In genomic region chr6:145904391-145904790, GRCh38 we compare ENCODE assay signal across 8 cellular contexts. TPM values are rescaled to one million over a fixed set of nuclear protein-coding genes. Genes with fewer than 3 reads are reported as not detected.
A peak's percentile ranks its signal among the peaks of the same experiment; 100 is the strongest.
DNase-seq lines count a peak whose midpoint lies in the region; ATAC-seq and TF ChIP-seq lines count a peak whose summit lies in the region.

No MANE protein-coding gene starts in this region.

- H3K4me1 Mint-ChIP-seq in activated CD8-positive, alpha-beta T cell treated with anti-CD3 and anti-CD28 coated beads for 36 hours (ENCODE audit: low read depth), result peaks cover 5% of the 10 kb centered on the region

- POLR2A ChIA-PET in GM10248 (lab: Yijun Ruan, JAX), result no interaction called here
- POLR2A ChIA-PET in activated CD8-positive, alpha-beta T cell treated with anti-CD3 and anti-CD28 coated beads for 36 hours (lab: Charles Lee), result no interaction called here

- peak overlapping the region; percentile 50 for H3K27ac Mint-ChIP-seq in activated CD8-positive, alpha-beta T cell treated with anti-CD3 and anti-CD28 coated beads for 36 hours

- intact Hi-C loops in activated CD8-positive, alpha-beta T cell treated with anti-CD3 and anti-CD28 coated beads for 36 hours (cut with micrococcal nuclease), result no loop called here

- CTCF ChIA-PET in GM10248 (lab: Yijun Ruan, JAX), result interaction anchor here (1.0 to 1.5 kb wide), 3 partner anchors 25 to 39 kb away, joined by 3 to 4 read pairs (median 3); no protein-coding TSS in a partner anchor
- CTCF ChIA-PET in activated CD8-positive, alpha-beta T cell treated with anti-CD3 and anti-CD28 coated beads for 36 hours (lab: Charles Lee), result no interaction called here

- TF ChIP-seq CTCF in GM10248 (IDR thresholded peaks at IDR 0.05; ENCODE audit: control extremely low read depth, extremely low read depth, low read depth, missing control alignments), result no peak
- no peak for TF ChIP-seq CTCF in activated CD8-positive, alpha-beta T cell treated with anti-CD3 and anti-CD28 coated beads for 36 hours (IDR thresholded peaks at IDR 0.05)

- ATAC-seq in GM19397 (IDR thresholded peaks at IDR 0.05; ENCODE audit: unreplicated experiment) (peak; percentile 70), HG03039 (IDR thresholded peaks at IDR 0.05; ENCODE audit: unreplicated experiment) (peak; percentile 71)
- ATAC-seq in activated CD8-positive, alpha-beta T cell treated with anti-CD3 and anti-CD28 coated beads for 36 hours, result no peak

- H3K9me3 Mint-ChIP-seq in activated CD8-positive, alpha-beta T cell treated with anti-CD3 and anti-CD28 coated beads for 36 hours, result peaks cover 6% of the 10 kb centered on the region

- peaks cover 56% of the 10 kb centered on the region for H3K36me3 Mint-ChIP-seq in activated CD8-positive, alpha-beta T cell treated with anti-CD3 and anti-CD28 coated beads for 36 hours (ENCODE audit: low read depth)

- no peaks in the 10 kb centered on the region for H3K27me3 Mint-ChIP-seq in activated CD8-positive, alpha-beta T cell treated with anti-CD3 and anti-CD28 coated beads for 36 hours

- peak; percentile 4 for DNase-seq in GM10248 (ENCODE audit: extremely low spot score)
- DNase-seq in activated CD8-positive, alpha-beta T cell treated with anti-CD3 and anti-CD28 coated beads for 36 hours, result no peak
- no peak for DNase-seq in inferior parietal cortex (ENCODE audit: extremely low spot score)
- no peak for DNase-seq in NCI-H345 (lab: John Stamatoyannopoulos, UW)
- DNase-seq in NCI-H1092 treated with DMSO at 0.1 percent for 48 hours (lab: John Stamatoyannopoulos, UW), result no peak
- DNase-seq in DMS79 (lab: John Stamatoyannopoulos, UW), result no peak

- H3K4me3 Mint-ChIP-seq in activated CD8-positive, alpha-beta T cell treated with anti-CD3 and anti-CD28 coated beads for 36 hours, result no peak overlapping the region

RNA-seq across cellular contexts. Expression of gene SHPRH, which starts 59.8 kb away (rescaled TPM):
- 10 to 100 TPM; 13.2 to 13.5 TPM for total RNA-seq in activated CD8-positive, alpha-beta T cell treated with anti-CD3 and anti-CD28 coated beads for 36 hours
